23 cellular contexts compared by ENCODE assay signal in the genomic region with DNA sequence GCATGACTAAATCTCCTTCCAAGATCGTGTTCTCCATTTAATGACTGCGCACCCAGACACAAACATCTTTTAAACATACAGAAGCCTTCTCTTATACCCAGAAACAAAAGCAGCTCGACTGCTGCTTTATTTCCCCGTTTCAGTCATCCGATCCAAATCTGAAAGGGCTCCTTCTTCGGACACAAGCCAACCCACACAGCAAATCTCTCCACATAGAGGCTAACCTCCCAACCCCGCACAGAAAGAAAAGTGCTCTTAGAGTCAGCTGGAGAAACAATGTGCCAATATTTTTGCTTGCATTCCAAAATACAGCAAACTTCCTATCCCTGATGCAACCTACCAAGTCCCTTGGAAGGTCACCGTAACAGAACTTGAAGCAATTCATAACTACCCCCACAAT. TPM values are rescaled to one million over a fixed set of nuclear protein-coding genes. Genes with fewer than 3 reads are reported as not detected.
A peak's percentile ranks its signal among the peaks of the same experiment; 100 is the strongest.
DNase-seq lines count a peak whose midpoint lies in the region; ATAC-seq and TF ChIP-seq lines count a peak whose summit lies in the region.
"Had no signal": no experiment of that assay in that cellular context is flagged by ENCODE, and none has a peak within 500 bp of the region (broad histone marks: within the 10 kb centered on the region; RNA-seq: fewer than 3 reads in every experiment).

No MANE protein-coding gene starts in this region.

- H3K27me3 ChIP-seq in ACC112 (ENCODE audit: insufficient read depth, low read length) = no peaks in the 10 kb centered on the region
- H3K27me3 ChIP-seq in brain microvascular endothelial cell (replicated peaks) = no peaks in the 10 kb centered on the region
- H3K27me3 ChIP-seq in psoas muscle (ENCODE audit: insufficient read depth in 3 of 3, low read length in 2 of 3) = no peaks in the 10 kb centered on the region
- H3K27me3 ChIP-seq: transverse colon had no signal

- ATAC-seq in psoas muscle = peak in 3 of 4 donors; percentile 28 to 45 (median 33)
- ATAC-seq: left colon had no signal

- H3K9me3 Mint-ChIP-seq in mesothelial cell of epicardium = no peaks in the 10 kb centered on the region
- H3K9me3 Mint-ChIP-seq: activated naive CD4-positive, alpha-beta T cell treated with anti-CD3 and anti-CD28 coated beads, Interleukin-2, amount 10 ng/mL, durations not matched to agents 7 days and 5 days; naive B cell had no signal

- H3K79me2 ChIP-seq in ACC112 (ENCODE audit: control insufficient read depth, insufficient read depth, low read length, unreplicated experiment) = peaks cover 23% of the 10 kb centered on the region

- no peak overlapping the region for H3K4me3 Mint-ChIP-seq in mesothelial cell of epicardium
- H3K4me3 Mint-ChIP-seq: activated naive CD4-positive, alpha-beta T cell treated with anti-CD3 and anti-CD28 coated beads, Interleukin-2, amount 10 ng/mL, durations not matched to agents 7 days and 5 days; naive B cell had no signal

- H3K4me1 Mint-ChIP-seq in mesothelial cell of epicardium = peaks cover 17% of the 10 kb centered on the region
- H3K4me1 Mint-ChIP-seq: activated naive CD4-positive, alpha-beta T cell treated with anti-CD3 and anti-CD28 coated beads, Interleukin-2, amount 10 ng/mL, durations not matched to agents 7 days and 5 days; naive B cell had no signal

- intact Hi-C loops in psoas muscle (cut with DNase I) = no loop called here

- 30 to 51% (median 33%) methylated on average over 8 of the region's 8 CpGs for WGBS in psoas muscle, 3 donors

- H3K27ac ChIP-seq in ACC112 (ENCODE audit: low read depth, low read length) (no peak overlapping the region), brain microvascular endothelial cell (no peak overlapping the region), psoas muscle (no peak overlapping the region)
- H3K27ac ChIP-seq: epithelial cell of prostate, transverse colon had no signal

- H3K4me1 ChIP-seq in ACC112 (ENCODE audit: control insufficient read depth, insufficient read depth, low read length, unreplicated experiment) (peaks cover 7% of the 10 kb centered on the region), psoas muscle (peaks cover 30% of the 10 kb centered on the region)

- no peaks in the 10 kb centered on the region for H3K9me3 ChIP-seq in psoas muscle
- H3K9me3 ChIP-seq: transverse colon had no signal

- DNase-seq in brain microvascular endothelial cell (no peak), globus pallidus (ENCODE audit: low spot score) (peak; percentile 73), psoas muscle (no peak), mesothelial cell of epicardium (ENCODE audit: low spot score in 2 of 2, unreplicated experiment in 2 of 2) (no peak), NCI-H1694 (lab: John Stamatoyannopoulos, UW) (no peak), NCI-H1105 treated with DMSO at 0.1 percent for 48 hours (lab: John Stamatoyannopoulos, UW) (no peak)
- DNase-seq in stimulated activated CD4-positive, alpha-beta T cell treated with anti-CD3 and anti-CD28 coated beads, Interleukin-15, amount 100 ng/mL, for 24 hours = no peak
- DNase-seq: activated CD4-positive, alpha-beta T cell treated with anti-CD3 and anti-CD28 coated beads for 48 hours; activated naive CD4-positive, alpha-beta T cell treated with anti-CD3 and anti-CD28 coated beads, Interleukin-2, amount 10 ng/mL, durations not matched to agents 7 days and 5 days; COR-L47; GOT3; hippocampal formation; Kasumi-1; left colon; naive B cell; NCI-H1417; NCI-H345; SIG-M5; stimulated activated CD4-positive, alpha-beta T cell treated with anti-CD3 and anti-CD28 coated beads, Interleukin-2, amount 100 ng/mL, for 48 hours; T1000; transverse colon had no signal

- peak overlapping the region; percentile 55 for H2AFZ ChIP-seq in ACC112 (ENCODE audit: low read length, unreplicated experiment)

- no peaks in the 10 kb centered on the region for H3K36me3 Mint-ChIP-seq in mesothelial cell of epicardium
- H3K36me3 Mint-ChIP-seq: activated naive CD4-positive, alpha-beta T cell treated with anti-CD3 and anti-CD28 coated beads, Interleukin-2, amount 10 ng/mL, durations not matched to agents 7 days and 5 days; naive B cell had no signal

- in situ Hi-C loops in brain microvascular endothelial cell (cut with HindIII; ENCODE audit: low pct_ligation_motif_present, low sequenced_read_pairs) = no loop called here

- H3K36me3 ChIP-seq in ACC112 (ENCODE audit: insufficient read depth, low read length) (no peaks in the 10 kb centered on the region), brain microvascular endothelial cell (replicated peaks) (no peaks in the 10 kb centered on the region), psoas muscle (ENCODE audit: insufficient read depth in 1 of 2, low read depth in 1 of 2) (no peaks in the 10 kb centered on the region)
- H3K36me3 ChIP-seq: transverse colon had no signal

- TF ChIP-seq CTCF in brain microvascular endothelial cell (IDR thresholded peaks at IDR 0.05; ENCODE audit: low read depth, low read length, missing control alignments) (no peak), psoas muscle (IDR thresholded peaks at IDR 0.05) (no peak), mesothelial cell of epicardium (IDR thresholded peaks at IDR 0.05; ENCODE audit: unreplicated experiment) (no peak)

- H3K4me3 ChIP-seq in ACC112 (ENCODE audit: low read depth, low read length) (peak overlapping the region; percentile 62), brain microvascular endothelial cell (ENCODE audit: low read depth, low read length) (peak overlapping the region; percentile 26), psoas muscle (peak overlapping the region; percentile 32)
- H3K4me3 ChIP-seq: transverse colon had no signal

- no peak overlapping the region for H3K27ac Mint-ChIP-seq in mesothelial cell of epicardium
- H3K27ac Mint-ChIP-seq: activated naive CD4-positive, alpha-beta T cell treated with anti-CD3 and anti-CD28 coated beads, Interleukin-2, amount 10 ng/mL, durations not matched to agents 7 days and 5 days; naive B cell had no signal

- no peaks in the 10 kb centered on the region for H3K27me3 Mint-ChIP-seq in mesothelial cell of epicardium (ENCODE audit: low read depth)

RNA-seq across cellular contexts. Expression of gene GAREM1, which starts 29.1 kb away (rescaled TPM):
- total RNA-seq in psoas muscle (10 to 100 TPM in 1 of 4 donors, 1 to 10 TPM in 3; 7.2 to 10.3 (median 9.5) TPM), mesothelial cell of epicardium (9.1 to 10.2 TPM (median 9.5 TPM) in 3 replicates)
- 1 to 10 TPM; 2.3 to 3.4 (median 2.4) TPM for polyA plus RNA-seq in psoas muscle
